In the genomic region with DNA sequence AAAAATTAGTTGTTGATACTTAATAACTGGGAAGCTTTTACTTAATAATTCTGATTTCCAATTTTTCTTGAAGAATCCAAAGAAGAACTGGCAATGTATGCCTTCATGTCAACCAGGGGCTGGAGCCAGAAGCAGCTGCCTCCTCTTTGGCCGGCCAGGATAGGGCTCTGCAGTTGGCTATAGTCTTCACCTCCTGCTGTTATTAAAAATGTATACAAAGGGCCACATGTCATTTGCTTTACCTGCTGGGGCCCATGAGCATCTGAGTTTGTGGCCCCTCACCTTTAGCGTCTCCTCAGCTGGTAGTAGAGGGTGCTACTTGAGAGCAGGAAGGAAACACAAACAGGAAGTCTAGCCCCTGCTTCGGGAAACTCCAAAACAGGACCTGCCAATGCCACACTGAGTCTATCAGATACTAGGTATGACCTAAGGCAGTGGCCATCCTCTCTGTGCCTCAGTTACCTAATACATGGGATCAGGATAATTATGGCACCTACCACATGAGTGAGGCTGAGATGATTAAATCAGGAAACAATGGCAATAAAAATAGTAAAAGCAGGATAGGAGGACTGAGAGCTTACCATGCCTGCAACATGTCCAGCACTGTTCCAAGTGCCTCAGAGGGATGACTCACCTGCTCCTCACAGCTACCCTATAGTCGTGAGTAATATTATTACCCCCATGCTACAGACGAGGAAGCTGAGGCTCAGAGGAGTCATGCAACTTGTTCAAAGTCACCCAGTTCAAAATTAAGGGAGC, we compare ENCODE assay signal across 10 cellular contexts. TPM values are rescaled to one million over a fixed set of nuclear protein-coding genes. Genes with fewer than 3 reads are reported as not detected.
DNase-seq lines count a peak whose midpoint lies in the region; FAIRE-seq and TF ChIP-seq lines count a peak whose summit lies in the region.
"Had no signal": no experiment of that assay in that cellular context is flagged by ENCODE, and none has a peak within 500 bp of the region (broad histone marks: within the 10 kb centered on the region; RNA-seq: fewer than 3 reads in every experiment).

No MANE protein-coding gene starts in this region.

- H3K36me3 ChIP-seq in left ventricle myocardium inferior: peaks cover 42% of the 10 kb centered on the region
- no peaks in the 10 kb centered on the region for H3K36me3 ChIP-seq in prostate gland

- FAIRE-seq in GM19239 (lab: Jason Lieb, UNC): no peak
- FAIRE-seq: HTR-8/SVneo had no signal

- no peak overlapping the region for H3K4me3 ChIP-seq in HFF-Myc (replicated peaks; ENCODE audit: low read depth, low read length)
- no peak overlapping the region for H3K4me3 ChIP-seq in left ventricle myocardium inferior
- H3K4me3 ChIP-seq in prostate gland: no peak overlapping the region

- H3K9me3 ChIP-seq in left ventricle myocardium inferior (replicated peaks) (no peaks in the 10 kb centered on the region), prostate gland (no peaks in the 10 kb centered on the region)

- H3K27me3 ChIP-seq in left ventricle myocardium inferior (ENCODE audit: low read depth) (no peaks in the 10 kb centered on the region), prostate gland (replicated peaks; ENCODE audit: insufficient read depth) (no peaks in the 10 kb centered on the region)

- H3K27ac ChIP-seq in left ventricle myocardium inferior (replicated peaks) (peak overlapping the region; percentile 6), prostate gland (no peak overlapping the region)

- intact Hi-C loops in left ventricle myocardium inferior (cut with micrococcal nuclease) (no loop called here), prostate gland (cut with DNase I) (no loop called here)

- 71% methylated on average over 5 of the region's 5 CpGs for WGBS in prostate gland

- TF ChIP-seq CTCF in HFF-Myc (IDR thresholded peaks at IDR 0.05; ENCODE audit: low read depth, low read length, missing control alignments) (no peak), left ventricle myocardium inferior (IDR thresholded peaks at IDR 0.05; ENCODE audit: borderline replicate concordance) (no peak), prostate gland (IDR thresholded peaks at IDR 0.05) (no peak)

- no peak for TF ChIP-seq POLR2A in prostate gland (IDR thresholded peaks at IDR 0.05)

- H3K4me1 ChIP-seq in left ventricle myocardium inferior (peaks cover 14% of the 10 kb centered on the region), prostate gland (replicated peaks) (no peaks in the 10 kb centered on the region)

- DNase-seq in A172 (ENCODE audit: low spot score) (peak; percentile 92), HFF-Myc (ENCODE audit: extremely low read depth, low read depth) (peak; percentile 61), left ventricle myocardium inferior (no peak), GM19239 (ENCODE audit: insufficient read length, low spot score) (no peak), prostate gland (ENCODE audit: low spot score) (no peak), HK-2 (ENCODE audit: unreplicated experiment) (no peak), epidermal melanocyte (ENCODE audit: insufficient read length, low spot score) (no peak)
- DNase-seq in activated CD8-positive, alpha-beta memory T cell treated with anti-CD3 and anti-CD28 coated beads, Interleukin-2, amount 50 U/mL, for 4 hours: peak; percentile 42
- DNase-seq: GDM1 had no signal

RNA-seq across cellular contexts. Expression of gene CCDC69, which starts 21.3 kb away (rescaled TPM):
- 3.3 and 3.7 TPM in 2 replicates for total RNA-seq in A172 (2014; rRNA removed; shearing (Covaris generic))
- total RNA-seq in left ventricle myocardium inferior (167 TPM), prostate gland (10 to 100 TPM; 28.2 to 53.8 TPM)

RNA-seq across cellular contexts. Expression of gene ANXA6, which starts 45.0 kb away (rescaled TPM):
- total RNA-seq in A172 (2014; rRNA removed; shearing (Covaris generic)): 424 and 507 TPM in 2 replicates
- total RNA-seq in left ventricle myocardium inferior (195 TPM), prostate gland (100 to 1,000 TPM in 1 of 2 donors, 10 to 100 TPM in 1; 85.7 to 184 TPM)

RNA-seq across cellular contexts. Expression of gene GM2A, which starts 50.4 kb away (rescaled TPM):
- 30.2 and 34.2 TPM in 2 replicates for total RNA-seq in A172 (2014; rRNA removed; shearing (Covaris generic))
- total RNA-seq in left ventricle myocardium inferior (35.4 TPM), prostate gland (10 to 100 TPM; 48.9 to 60.0 TPM)

Comparison
In these comparisons a context has a peak if more than half of its experiments do, and no peak if none do; other contexts are left out.
1. DNase-seq: peak in A172 (single experiment), HFF-Myc (single experiment) and activated CD8-positive, alpha-beta memory T cell treated with anti-CD3 and anti-CD28 coated beads, Interleukin-2, amount 50 U/mL, for 4 hours (single experiment); none in left ventricle myocardium inferior (single experiment), GM19239 (single experiment), prostate gland (single experiment), HK-2 (single experiment) and epidermal melanocyte (single experiment).